In genomic region chr19:33306853-33307792, GRCh38 we compare ENCODE assay signal across 14 cellular contexts.
"Had no signal": no experiment of that assay in that cellular context is flagged by ENCODE, and none has a peak within 500 bp of the region (broad histone marks: within the 10 kb centered on the region; RNA-seq: fewer than 3 reads in every experiment).

No MANE protein-coding gene starts in this region.

- H3K27ac Mint-ChIP-seq: activated naive CD4-positive, alpha-beta T cell treated with anti-CD3 and anti-CD28 coated beads for 36 hours; activated T-helper 2 cell treated with anti-CD3 and anti-CD28 coated beads, Interferon-gamma antibody, Interleukin-2, Interleukin-4, amounts not matched to agents 10 μg/mL and 5 μg/mL and 100 μg/mL, durations not matched to agents 14 hours and 24 hours and 36 hours had no signal

- H3K9me3 Mint-ChIP-seq: activated naive CD4-positive, alpha-beta T cell treated with anti-CD3 and anti-CD28 coated beads for 36 hours; activated T-helper 2 cell treated with anti-CD3 and anti-CD28 coated beads, Interferon-gamma antibody, Interleukin-2, Interleukin-4, amounts not matched to agents 10 μg/mL and 5 μg/mL and 100 μg/mL, durations not matched to agents 14 hours and 24 hours and 36 hours; natural killer cell treated with Interleukin-12 subunit alpha and Interleukin-12 subunit beta and Interleukin-15 and Interleukin-18, amount 100 ng/mL, for 72 hours had no signal

- H3K9me3 ChIP-seq: left ventricle myocardium inferior, tibial artery had no signal

- H3K4me3 Mint-ChIP-seq: activated naive CD4-positive, alpha-beta T cell treated with anti-CD3 and anti-CD28 coated beads for 36 hours; natural killer cell treated with Interleukin-12 subunit alpha and Interleukin-12 subunit beta and Interleukin-15 and Interleukin-18, amount 100 ng/mL, for 72 hours had no signal

- H3K27ac ChIP-seq: left ventricle myocardium inferior, tibial artery had no signal

- DNase-seq: activated CD4-positive, alpha-beta T cell treated with anti-CD3 and anti-CD28 coated beads, Interleukin-2, amount 50 U/mL, for 1 hour; activated naive CD4-positive, alpha-beta T cell treated with anti-CD3 and anti-CD28 coated beads for 36 hours; activated T-cell treated with anti-CD3 and anti-CD28 coated beads for 4 hours; erythroblast; kidney; left ventricle myocardium inferior; mesenchymal stem cell; occipital lobe; stimulated activated CD4-positive, alpha-beta T cell treated with anti-CD3 and anti-CD28 coated beads, Interleukin-12 subunit alpha, Interleukin-12 subunit beta, amount 100 ng/mL, for 4 hours; stimulated activated CD4-positive, alpha-beta T cell treated with anti-CD3 and anti-CD28 coated beads, Interleukin-2, amount 100 ng/mL, for 24 hours; SW 1271; tibial artery had no signal

- H3K4me3 ChIP-seq: left ventricle myocardium inferior, tibial artery had no signal

- H3K36me3 ChIP-seq: left ventricle myocardium inferior, tibial artery had no signal

- H3K36me3 Mint-ChIP-seq: natural killer cell treated with Interleukin-12 subunit alpha and Interleukin-12 subunit beta and Interleukin-15 and Interleukin-18, amount 100 ng/mL, for 72 hours had no signal

- ATAC-seq: natural killer cell treated with Interleukin-12 subunit alpha and Interleukin-12 subunit beta and Interleukin-15 and Interleukin-18, amount 100 ng/mL, for 72 hours had no signal
